In genomic region chr17:43706235-43706634, GRCh38 we compare ENCODE assay signal across 31 cellular contexts. TPM values are rescaled to one million over a fixed set of nuclear protein-coding genes. Genes with fewer than 3 reads are reported as not detected.
"Had no signal": no experiment of that assay in that cellular context is flagged by ENCODE, and none has a peak within 500 bp of the region (broad histone marks: within the 10 kb centered on the region; RNA-seq: fewer than 3 reads in every experiment).

No MANE protein-coding gene starts in this region.

- H3K4me3 ChIP-seq: stomach, suprapubic skin, testis, thoracic aorta, thyroid gland, tibial artery, tibial nerve, transverse colon, upper lobe of left lung, upper lobe of right lung, uterus, vagina had no signal

- ATAC-seq: stimulated activated effector memory CD8-positive, alpha-beta T cell treated with anti-CD3 and anti-CD28 coated beads, Interleukin-12 subunit alpha, Interleukin-12 subunit beta, amount 100 ng/mL, for 72 hours; stimulated activated memory B cell treated with anti-CD40 and anti-IgM and Interleukin-4, amounts not matched to agents 10 μg/mL and 1 μg/mL and 100 μg/mL, for 72 hours; stimulated activated naive B cell treated with anti-CD40 and anti-IgM and Interleukin-4, amounts not matched to agents 10 μg/mL and 1 μg/mL and 100 μg/mL, for 72 hours; stimulated activated naive CD8-positive, alpha-beta T cell treated with anti-CD3 and anti-CD28 coated beads, Interleukin-15, amount 100 ng/mL, for 72 hours; stimulated activated naive CD8-positive, alpha-beta T cell treated with anti-CD3 and anti-CD28 coated beads, Interleukin-15, Interleukin-2, amounts not matched to agents 100 U/mL and 50 U/mL, for 24 hours; upper lobe of right lung had no signal

- H3K4me1 ChIP-seq: stomach, testis, thyroid gland, tibial artery, tibial nerve, transverse colon, upper lobe of right lung, uterus, vagina had no signal

- H3K27me3 ChIP-seq: testis, thyroid gland, tibial artery, upper lobe of left lung, uterus, vagina had no signal

- DNase-seq: stimulated activated CD4-positive, alpha-beta T cell treated with anti-CD3 and anti-CD28 coated beads, Interleukin-2, amount 100 ng/mL, for 48 hours; stimulated activated CD4-positive, alpha-beta T cell treated with anti-CD3 and anti-CD28 coated beads, Interleukin-4, amount 100 ng/mL, for 1 hour; stimulated activated CD4-positive, alpha-beta T cell treated with anti-CD3 and anti-CD28 coated beads, Interleukin-4, amount 100 ng/mL, for 24 hours; stimulated activated CD4-positive, alpha-beta T cell treated with anti-CD3 and anti-CD28 coated beads, Interleukin-4, amount 100 ng/mL, for 4 hours; stimulated activated CD8-positive, alpha-beta memory T cell treated with anti-CD3 and anti-CD28 coated beads, Interleukin-4, amount 100 ng/mL, for 48 hours; stimulated activated naive B cell treated with anti-CD40 and anti-IgM and Interleukin-4, amounts not matched to agents 10 μg/mL and 1 μg/mL and 100 μg/mL, for 72 hours; stimulated activated naive CD4-positive, alpha-beta T cell; stimulated activated naive CD4-positive, alpha-beta T cell treated with Interleukin-2 at 50 U/mL for 16 hours; stimulated activated naive CD8-positive, alpha-beta T cell treated with anti-CD3 and anti-CD28 coated beads, Interleukin-15, amount 100 ng/mL, for 72 hours; stimulated activated naive CD8-positive, alpha-beta T cell treated with anti-CD3 and anti-CD28 coated beads, Interleukin-15, Interleukin-2, amounts not matched to agents 100 U/mL and 50 U/mL, for 24 hours; stomach; substantia nigra; testis; thyroid gland; tibial artery; transverse colon; trophoblast cell; upper lobe of left lung; upper lobe of right lung; uterus had no signal

- H3K36me3 ChIP-seq: stomach, suprapubic skin, thoracic aorta, thyroid gland, tibial artery, tibial nerve, transverse colon, upper lobe of left lung, upper lobe of right lung, uterus, vagina had no signal

- H3K9me3 ChIP-seq: stomach, suprapubic skin, testis, thoracic aorta, thyroid gland, tibial artery, tibial nerve, transverse colon, upper lobe of left lung, upper lobe of right lung, uterus, vagina had no signal

- FAIRE-seq: urothelium cell line had no signal

- H3K27ac ChIP-seq: stomach, suprapubic skin, testis, thoracic aorta, thyroid gland, tibial artery, tibial nerve, transverse colon, upper lobe of left lung, upper lobe of right lung, uterus, vagina had no signal

RNA-seq across cellular contexts. Expression of gene SOST, which starts 52.4 kb away (rescaled TPM):
- total RNA-seq: stomach, subcutaneous adipose tissue, suprapubic skin, temporal lobe, thyroid gland, tibial nerve, transverse colon, upper lobe of left lung, upper lobe of right lung, ureter, uterus, vagina had no signal
- polyA plus RNA-seq: stomach, urinary bladder had no signal
